In genomic region chr3:65334045-65334665, GRCh38 we compare ENCODE assay signal across 9 cellular contexts.
DNase-seq lines count a peak whose midpoint lies in the region; ATAC-seq, FAIRE-seq and TF ChIP-seq lines count a peak whose summit lies in the region.
"Had no signal": no experiment of that assay in that cellular context is flagged by ENCODE, and none has a peak within 500 bp of the region (broad histone marks: within the 10 kb centered on the region; RNA-seq: fewer than 3 reads in every experiment).

No MANE protein-coding gene starts in this region.

- peaks cover 10 to 11% of the 10 kb centered on the region in 2 experiments for H3K4me1 Mint-ChIP-seq in H9
- H3K4me1 Mint-ChIP-seq in WTC11: peaks cover 13% of the 10 kb centered on the region
- H3K4me1 Mint-ChIP-seq: activated B cell treated with CpG ODN at 0.5 μM for 24 hours had no signal

- 0 out of 7 replicates have a peak overlapping the region, but pooled peaks of 1 of the 3 experiments have one; percentile 16 for H3K27ac Mint-ChIP-seq in H9
- H3K27ac Mint-ChIP-seq in WTC11: no peak overlapping the region
- H3K27ac Mint-ChIP-seq: activated B cell treated with CpG ODN at 0.5 μM for 24 hours had no signal

- no peak for FAIRE-seq in HTR-8/SVneo (lab: Jason Lieb, UNC)

- no peaks in the 10 kb centered on the region for H3K79me2 ChIP-seq in H9 (ENCODE audit: insufficient read depth, low read length)

- no peak overlapping the region for H3K4me2 ChIP-seq in H9 (ENCODE audit: insufficient read depth, insufficient read length, low read length)

- no peak overlapping the region for H4K8ac ChIP-seq in H9 (replicated peaks; ENCODE audit: insufficient read length, low read depth, low read length)

- H2BK15ac ChIP-seq in H9 (ENCODE audit: low read depth, low read length): no peak overlapping the region

- CTCF ChIA-PET in WTC11 (lab: Charles Lee): interaction anchor here (0.6 to 2.5 kb wide), 22 partner anchors 8 to 797 kb away, joined by 3 to 26 read pairs (median 3); no protein-coding TSS in a partner anchor

- WGBS in H9 (ENCODE audit: extremely low coverage, insufficient read length, low lambda C conversion rate): no CpG with 5 or more reads among the region's 1 CpG

- no peaks in the 10 kb centered on the region for H3K23me2 ChIP-seq in H9 (ENCODE audit: insufficient read length, low read depth, low read length, poor library complexity, severe bottlenecking)

- H3K9me3 ChIP-seq in H9 (ENCODE audit: control insufficient read depth, low read depth, low read length) (no peaks in the 10 kb centered on the region), left ventricle myocardium inferior (replicated peaks) (no peaks in the 10 kb centered on the region)

- H3T11ph ChIP-seq in H9 (ENCODE audit: low read length): no peak overlapping the region

- no peak overlapping the region for H3K4me3 ChIP-seq in left ventricle myocardium inferior

- H4K91ac ChIP-seq in H9 (ENCODE audit: insufficient read length, low read depth, low read length): no peak overlapping the region

- H2BK20ac ChIP-seq in H9 (ENCODE audit: low read depth, low read length, poor library complexity, severe bottlenecking): no peak overlapping the region

- no peak overlapping the region for H3K18ac ChIP-seq in H9 (ENCODE audit: insufficient read length, low read depth, low read length)

- H3K4me1 ChIP-seq in H9 (ENCODE audit: insufficient read depth, low read length) (no peaks in the 10 kb centered on the region; the same call in 1 of the 2 replicates), left ventricle myocardium inferior (peaks cover 21% of the 10 kb centered on the region)

- intact Hi-C loops in left ventricle myocardium inferior (cut with micrococcal nuclease): loop anchor here (10.0 kb wide), 1 partner anchor 799 kb away; no protein-coding TSS in a partner anchor

- no peak overlapping the region for H3K4ac ChIP-seq in H9 (ENCODE audit: low read depth, low read length)

- H2AFZ ChIP-seq in H9 (ENCODE audit: low read length): no peak overlapping the region

- H3K27me3 Mint-ChIP-seq in H9 (ENCODE audit: low read depth) (no peaks in the 10 kb centered on the region), WTC11 (ENCODE audit: low read depth) (no peaks in the 10 kb centered on the region; the same call in 1 of the 2 replicates)
- H3K27me3 Mint-ChIP-seq: activated B cell treated with CpG ODN at 0.5 μM for 24 hours had no signal

- H3K4me3 Mint-ChIP-seq in H9 (no peak overlapping the region), WTC11 (no peak overlapping the region)
- H3K4me3 Mint-ChIP-seq: activated B cell treated with CpG ODN at 0.5 μM for 24 hours had no signal

- no peak overlapping the region for H3K14ac ChIP-seq in H9 (ENCODE audit: insufficient read depth, low read length)

- ATAC-seq in WTC11: peak; percentile 72
- no peak for ATAC-seq in GM18519 (IDR thresholded peaks at IDR 0.05; ENCODE audit: low FRiP score, unreplicated experiment)

- H2AK5ac ChIP-seq in H9 (ENCODE audit: insufficient read length, low read length): no peak overlapping the region

- no peaks in the 10 kb centered on the region for H3K79me1 ChIP-seq in H9 (ENCODE audit: insufficient read depth, low read depth, low read length, poor library complexity, severe bottlenecking)

- H3K27me3 ChIP-seq in H9 (ENCODE audit: insufficient read depth, low read length) (no peaks in the 10 kb centered on the region), left ventricle myocardium inferior (ENCODE audit: low read depth) (no peaks in the 10 kb centered on the region)

- H3K36me3 ChIP-seq in left ventricle myocardium inferior: no peaks in the 10 kb centered on the region

- POLR2A ChIA-PET in WTC11 (lab: Charles Lee): no interaction called here

- no peak overlapping the region for H3K9ac ChIP-seq in H9 (ENCODE audit: extremely low read depth, insufficient read length, low read length)

- H2BK12ac ChIP-seq in H9 (ENCODE audit: insufficient read length, low read depth, low read length): no peak overlapping the region

- no peaks in the 10 kb centered on the region; a peak in 2 of 7 replicates for H3K36me3 Mint-ChIP-seq in H9 (ENCODE audit: insufficient read depth in 1 of 3, low read depth in 3 of 3)
- H3K36me3 Mint-ChIP-seq in WTC11: no peaks in the 10 kb centered on the region

- no peak overlapping the region for H3K27ac ChIP-seq in H9 (ENCODE audit: insufficient read length, low read depth, low read length)
- peak overlapping the region; percentile 43 for H3K27ac ChIP-seq in left ventricle myocardium inferior (replicated peaks)

- no peak overlapping the region for H3K56ac ChIP-seq in H9 (ENCODE audit: insufficient read length, low read depth, low read length)

- H3K23ac ChIP-seq in H9 (ENCODE audit: insufficient read length, low read depth, low read length): no peak overlapping the region

- H3K9me3 Mint-ChIP-seq in H9 (no peaks in the 10 kb centered on the region; a peak in 1 of 5 replicates), WTC11 (peaks cover 3% of the 10 kb centered on the region; the same call in 1 of the 2 replicates)
- H3K9me3 Mint-ChIP-seq: activated B cell treated with CpG ODN at 0.5 μM for 24 hours had no signal

- H2BK120ac ChIP-seq in H9 (ENCODE audit: low read depth, low read length, poor library complexity, severe bottlenecking): no peak overlapping the region

- no peak overlapping the region for H4K5ac ChIP-seq in H9 (ENCODE audit: insufficient read length, low read depth, low read length)

- no peak overlapping the region for H2BK5ac ChIP-seq in H9 (ENCODE audit: insufficient read length, low read length)

- TF ChIP-seq CTCF in H9 (conservative IDR thresholded peaks at IDR 0.05) (peak; percentile 64), WTC11 (IDR thresholded peaks at IDR 0.05) (0 out of 2 replicates have a peak, but pooled peaks have one; percentile 23), left ventricle myocardium inferior (IDR thresholded peaks at IDR 0.05; ENCODE audit: borderline replicate concordance) (peak; percentile 43)

- no peaks in the 10 kb centered on the region for H4K20me1 ChIP-seq in H9 (ENCODE audit: control insufficient read depth, insufficient read depth, insufficient read length)

- DNase-seq in H9 (peak; percentile 32), WTC11 (ENCODE audit: low spot score) (peak; percentile 50), left ventricle myocardium inferior (no peak), renal cortical epithelial cell (ENCODE audit: low read depth) (peak; percentile 37), HTR-8/SVneo (ENCODE audit: insufficient read length, low spot score) (no peak)
- no peak for DNase-seq in stimulated activated CD4-positive, alpha-beta T cell treated with anti-CD3 and anti-CD28 coated beads, Interleukin-2, amount 100 ng/mL, for 24 hours
- DNase-seq: activated B cell treated with CpG ODN at 0.5 μM for 24 hours; activated effector memory CD4-positive, alpha-beta T cell treated with Interleukin-2 at 50 U/mL for 16 hours had no signal

TF ChIP-seq in WTC11, 78 proteins besides CTCF, POLR2A, EP300 and RAD21 (continues in another document):
- TF ChIP-seq, protein P1, sequence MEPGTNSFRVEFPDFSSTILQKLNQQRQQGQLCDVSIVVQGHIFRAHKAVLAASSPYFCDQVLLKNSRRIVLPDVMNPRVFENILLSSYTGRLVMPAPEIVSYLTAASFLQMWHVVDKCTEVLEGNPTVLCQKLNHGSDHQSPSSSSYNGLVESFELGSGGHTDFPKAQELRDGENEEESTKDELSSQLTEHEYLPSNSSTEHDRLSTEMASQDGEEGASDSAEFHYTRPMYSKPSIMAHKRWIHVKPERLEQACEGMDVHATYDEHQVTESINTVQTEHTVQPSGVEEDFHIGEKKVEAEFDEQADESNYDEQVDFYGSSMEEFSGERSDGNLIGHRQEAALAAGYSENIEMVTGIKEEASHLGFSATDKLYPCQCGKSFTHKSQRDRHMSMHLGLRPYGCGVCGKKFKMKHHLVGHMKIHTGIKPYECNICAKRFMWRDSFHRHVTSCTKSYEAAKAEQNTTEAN (CRISPR knock-in tag; IDR thresholded peaks at IDR 0.05): no peak
- TF ChIP-seq SMAD3 (CRISPR knock-in tag; IDR thresholded peaks at IDR 0.05; ENCODE audit: borderline replicate concordance): no peak
- no peak for TF ChIP-seq GRHL2 (CRISPR knock-in tag; IDR thresholded peaks at IDR 0.05; ENCODE audit: insufficient replicate concordance, severe bottlenecking)
- no peak for TF ChIP-seq NR1H2 (CRISPR knock-in tag; IDR thresholded peaks at IDR 0.05)
- TF ChIP-seq, protein P2, sequence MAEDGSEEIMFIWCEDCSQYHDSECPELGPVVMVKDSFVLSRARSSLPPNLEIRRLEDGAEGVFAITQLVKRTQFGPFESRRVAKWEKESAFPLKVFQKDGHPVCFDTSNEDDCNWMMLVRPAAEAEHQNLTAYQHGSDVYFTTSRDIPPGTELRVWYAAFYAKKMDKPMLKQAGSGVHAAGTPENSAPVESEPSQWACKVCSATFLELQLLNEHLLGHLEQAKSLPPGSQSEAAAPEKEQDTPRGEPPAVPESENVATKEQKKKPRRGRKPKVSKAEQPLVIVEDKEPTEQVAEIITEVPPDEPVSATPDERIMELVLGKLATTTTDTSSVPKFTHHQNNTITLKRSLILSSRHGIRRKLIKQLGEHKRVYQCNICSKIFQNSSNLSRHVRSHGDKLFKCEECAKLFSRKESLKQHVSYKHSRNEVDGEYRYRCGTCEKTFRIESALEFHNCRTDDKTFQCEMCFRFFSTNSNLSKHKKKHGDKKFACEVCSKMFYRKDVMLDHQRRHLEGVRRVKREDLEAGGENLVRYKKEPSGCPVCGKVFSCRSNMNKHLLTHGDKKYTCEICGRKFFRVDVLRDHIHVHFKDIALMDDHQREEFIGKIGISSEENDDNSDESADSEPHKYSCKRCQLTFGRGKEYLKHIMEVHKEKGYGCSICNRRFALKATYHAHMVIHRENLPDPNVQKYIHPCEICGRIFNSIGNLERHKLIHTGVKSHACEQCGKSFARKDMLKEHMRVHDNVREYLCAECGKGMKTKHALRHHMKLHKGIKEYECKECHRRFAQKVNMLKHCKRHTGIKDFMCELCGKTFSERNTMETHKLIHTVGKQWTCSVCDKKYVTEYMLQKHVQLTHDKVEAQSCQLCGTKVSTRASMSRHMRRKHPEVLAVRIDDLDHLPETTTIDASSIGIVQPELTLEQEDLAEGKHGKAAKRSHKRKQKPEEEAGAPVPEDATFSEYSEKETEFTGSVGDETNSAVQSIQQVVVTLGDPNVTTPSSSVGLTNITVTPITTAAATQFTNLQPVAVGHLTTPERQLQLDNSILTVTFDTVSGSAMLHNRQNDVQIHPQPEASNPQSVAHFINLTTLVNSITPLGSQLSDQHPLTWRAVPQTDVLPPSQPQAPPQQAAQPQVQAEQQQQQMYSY (CRISPR knock-in tag; IDR thresholded peaks at IDR 0.05): no peak
- no peak for TF ChIP-seq TEAD4 (CRISPR knock-in tag; IDR thresholded peaks at IDR 0.05)
- TF ChIP-seq KAT7 (CRISPR knock-in tag; IDR thresholded peaks at IDR 0.05; ENCODE audit: borderline replicate concordance): no peak
- TF ChIP-seq MLX (CRISPR knock-in tag; IDR thresholded peaks at IDR 0.05): no peak

Comparison
In these comparisons a context has a peak if more than half of its experiments do, and no peak if none do; other contexts are left out.
1. DNase-seq: peak in H9 (single experiment), WTC11 (single experiment) and renal cortical epithelial cell (single experiment); none in left ventricle myocardium inferior (single experiment), HTR-8/SVneo (single experiment) and stimulated activated CD4-positive, alpha-beta T cell treated with anti-CD3 and anti-CD28 coated beads, Interleukin-2, amount 100 ng/mL, for 24 hours (0 of 2).
2. Peak in every context shown above with its lines, with median percentiles within 50 percentile points of each other: CTCF ChIP-seq.